ENCODE assay signal across 1 cellular context in the genomic region with DNA sequence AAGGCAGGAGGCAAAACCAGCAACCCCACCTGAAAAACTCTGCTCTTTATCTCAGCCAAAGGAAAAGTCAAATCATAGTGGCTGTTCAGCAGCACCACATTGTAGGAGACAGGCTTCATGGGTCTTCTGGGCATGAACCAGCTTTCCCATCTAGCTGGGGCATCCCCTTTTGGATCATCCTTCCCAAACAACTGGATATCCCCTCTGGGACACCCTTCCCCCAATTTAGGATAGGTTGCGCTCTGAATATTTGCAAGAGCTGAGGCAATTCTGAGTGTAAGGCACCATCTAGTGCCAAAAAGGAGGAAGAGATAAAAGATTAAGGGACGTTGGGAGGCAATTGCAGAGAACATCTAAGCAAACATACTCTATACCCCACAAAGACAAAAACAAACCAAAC.
TF ChIP-seq lines count a peak whose summit lies in the region.

No MANE protein-coding gene starts in this region.

TF ChIP-seq in WTC11, 78 proteins besides CTCF, POLR2A, EP300 and RAD21 (continued from another document):
- TF ChIP-seq, protein P1, sequence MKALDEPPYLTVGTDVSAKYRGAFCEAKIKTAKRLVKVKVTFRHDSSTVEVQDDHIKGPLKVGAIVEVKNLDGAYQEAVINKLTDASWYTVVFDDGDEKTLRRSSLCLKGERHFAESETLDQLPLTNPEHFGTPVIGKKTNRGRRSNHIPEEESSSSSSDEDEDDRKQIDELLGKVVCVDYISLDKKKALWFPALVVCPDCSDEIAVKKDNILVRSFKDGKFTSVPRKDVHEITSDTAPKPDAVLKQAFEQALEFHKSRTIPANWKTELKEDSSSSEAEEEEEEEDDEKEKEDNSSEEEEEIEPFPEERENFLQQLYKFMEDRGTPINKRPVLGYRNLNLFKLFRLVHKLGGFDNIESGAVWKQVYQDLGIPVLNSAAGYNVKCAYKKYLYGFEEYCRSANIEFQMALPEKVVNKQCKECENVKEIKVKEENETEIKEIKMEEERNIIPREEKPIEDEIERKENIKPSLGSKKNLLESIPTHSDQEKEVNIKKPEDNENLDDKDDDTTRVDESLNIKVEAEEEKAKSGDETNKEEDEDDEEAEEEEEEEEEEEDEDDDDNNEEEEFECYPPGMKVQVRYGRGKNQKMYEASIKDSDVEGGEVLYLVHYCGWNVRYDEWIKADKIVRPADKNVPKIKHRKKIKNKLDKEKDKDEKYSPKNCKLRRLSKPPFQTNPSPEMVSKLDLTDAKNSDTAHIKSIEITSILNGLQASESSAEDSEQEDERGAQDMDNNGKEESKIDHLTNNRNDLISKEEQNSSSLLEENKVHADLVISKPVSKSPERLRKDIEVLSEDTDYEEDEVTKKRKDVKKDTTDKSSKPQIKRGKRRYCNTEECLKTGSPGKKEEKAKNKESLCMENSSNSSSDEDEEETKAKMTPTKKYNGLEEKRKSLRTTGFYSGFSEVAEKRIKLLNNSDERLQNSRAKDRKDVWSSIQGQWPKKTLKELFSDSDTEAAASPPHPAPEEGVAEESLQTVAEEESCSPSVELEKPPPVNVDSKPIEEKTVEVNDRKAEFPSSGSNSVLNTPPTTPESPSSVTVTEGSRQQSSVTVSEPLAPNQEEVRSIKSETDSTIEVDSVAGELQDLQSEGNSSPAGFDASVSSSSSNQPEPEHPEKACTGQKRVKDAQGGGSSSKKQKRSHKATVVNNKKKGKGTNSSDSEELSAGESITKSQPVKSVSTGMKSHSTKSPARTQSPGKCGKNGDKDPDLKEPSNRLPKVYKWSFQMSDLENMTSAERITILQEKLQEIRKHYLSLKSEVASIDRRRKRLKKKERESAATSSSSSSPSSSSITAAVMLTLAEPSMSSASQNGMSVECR (CRISPR knock-in tag; IDR thresholded peaks at IDR 0.05; ENCODE audit: borderline replicate concordance): no peak
- TF ChIP-seq ATF1 (CRISPR knock-in tag; IDR thresholded peaks at IDR 0.05) (no peak), TEAD1 (CRISPR knock-in tag; IDR thresholded peaks at IDR 0.05) (no peak), NR1H2 (CRISPR knock-in tag; IDR thresholded peaks at IDR 0.05) (no peak), PRRX2 (CRISPR knock-in tag; IDR thresholded peaks at IDR 0.05) (no peak), ESRRA (CRISPR knock-in tag; IDR thresholded peaks at IDR 0.05; ENCODE audit: borderline replicate concordance) (no peak), NFE2L1 (CRISPR knock-in tag; IDR thresholded peaks at IDR 0.05) (no peak)
